Comparison of ENCODE assay signal across 1 cellular context in the genomic region with DNA sequence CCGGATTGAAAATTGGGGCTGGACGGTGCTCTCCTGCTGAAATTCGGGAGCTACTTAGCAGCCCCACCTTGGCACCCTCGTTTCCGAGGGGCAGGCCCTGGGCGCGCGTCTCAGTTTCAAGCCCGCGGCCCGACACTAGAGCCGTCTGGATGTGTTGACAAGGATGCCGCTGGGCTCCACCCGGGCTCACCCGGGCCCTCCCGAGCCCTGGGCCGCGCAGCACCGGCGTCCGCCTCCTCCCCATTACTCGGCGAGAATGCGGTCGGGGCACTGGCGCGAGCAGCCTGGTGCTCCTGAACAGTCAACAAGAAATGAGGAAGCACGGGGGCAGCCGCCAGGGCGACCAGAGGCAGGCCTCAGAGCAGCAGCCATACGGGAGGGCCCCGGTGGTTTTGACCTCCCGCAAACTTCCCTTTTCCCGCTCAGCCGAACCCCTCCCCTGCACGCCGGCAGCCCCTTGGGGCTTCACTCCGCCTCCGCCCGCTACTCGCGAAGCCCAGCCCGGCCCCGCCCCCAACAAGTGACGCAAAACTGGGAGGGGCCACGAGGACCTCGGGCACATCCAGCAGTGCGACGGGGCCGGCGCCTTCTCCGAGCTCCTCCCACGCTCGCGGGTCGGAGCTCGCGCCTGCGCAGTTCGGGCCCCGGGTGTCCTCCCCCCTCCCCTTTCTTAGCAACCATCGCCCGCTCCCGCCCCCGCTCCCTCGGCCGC.
TF ChIP-seq lines count a peak whose summit lies in the region.

No MANE protein-coding gene starts in this region.

TF ChIP-seq in HepG2, 621 proteins besides CTCF, POLR2A, EP300 and RAD21 (continued from another document and continues in another):
- TF ChIP-seq, protein P1, sequence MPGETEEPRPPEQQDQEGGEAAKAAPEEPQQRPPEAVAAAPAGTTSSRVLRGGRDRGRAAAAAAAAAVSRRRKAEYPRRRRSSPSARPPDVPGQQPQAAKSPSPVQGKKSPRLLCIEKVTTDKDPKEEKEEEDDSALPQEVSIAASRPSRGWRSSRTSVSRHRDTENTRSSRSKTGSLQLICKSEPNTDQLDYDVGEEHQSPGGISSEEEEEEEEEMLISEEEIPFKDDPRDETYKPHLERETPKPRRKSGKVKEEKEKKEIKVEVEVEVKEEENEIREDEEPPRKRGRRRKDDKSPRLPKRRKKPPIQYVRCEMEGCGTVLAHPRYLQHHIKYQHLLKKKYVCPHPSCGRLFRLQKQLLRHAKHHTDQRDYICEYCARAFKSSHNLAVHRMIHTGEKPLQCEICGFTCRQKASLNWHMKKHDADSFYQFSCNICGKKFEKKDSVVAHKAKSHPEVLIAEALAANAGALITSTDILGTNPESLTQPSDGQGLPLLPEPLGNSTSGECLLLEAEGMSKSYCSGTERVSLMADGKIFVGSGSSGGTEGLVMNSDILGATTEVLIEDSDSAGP (CRISPR knock-in tag; IDR thresholded peaks at IDR 0.05; ENCODE audit: borderline replicate concordance) = peak; percentile 90; the same call in 1 of the 2 replicates
- TF ChIP-seq ZSCAN22 (CRISPR knock-in tag; IDR thresholded peaks at IDR 0.05) = no peak
- peak; percentile 54; the same call in 1 of the 2 replicates for TF ChIP-seq ZNF776 (CRISPR knock-in tag; IDR thresholded peaks at IDR 0.05)
- TF ChIP-seq, protein P2, sequence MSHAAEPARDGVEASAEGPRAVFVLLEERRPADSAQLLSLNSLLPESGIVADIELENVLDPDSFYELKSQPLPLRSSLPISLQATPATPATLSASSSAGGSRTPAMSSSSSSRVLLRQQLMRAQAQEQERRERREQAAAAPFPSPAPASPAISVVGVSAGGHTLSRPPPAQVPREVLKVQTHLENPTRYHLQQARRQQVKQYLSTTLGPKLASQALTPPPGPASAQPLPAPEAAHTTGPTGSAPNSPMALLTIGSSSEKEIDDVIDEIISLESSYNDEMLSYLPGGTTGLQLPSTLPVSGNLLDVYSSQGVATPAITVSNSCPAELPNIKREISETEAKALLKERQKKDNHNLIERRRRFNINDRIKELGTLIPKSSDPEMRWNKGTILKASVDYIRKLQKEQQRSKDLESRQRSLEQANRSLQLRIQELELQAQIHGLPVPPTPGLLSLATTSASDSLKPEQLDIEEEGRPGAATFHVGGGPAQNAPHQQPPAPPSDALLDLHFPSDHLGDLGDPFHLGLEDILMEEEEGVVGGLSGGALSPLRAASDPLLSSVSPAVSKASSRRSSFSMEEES (CRISPR knock-in tag; IDR thresholded peaks at IDR 0.05) = peak; percentile 70
- TF ChIP-seq, protein P3, sequence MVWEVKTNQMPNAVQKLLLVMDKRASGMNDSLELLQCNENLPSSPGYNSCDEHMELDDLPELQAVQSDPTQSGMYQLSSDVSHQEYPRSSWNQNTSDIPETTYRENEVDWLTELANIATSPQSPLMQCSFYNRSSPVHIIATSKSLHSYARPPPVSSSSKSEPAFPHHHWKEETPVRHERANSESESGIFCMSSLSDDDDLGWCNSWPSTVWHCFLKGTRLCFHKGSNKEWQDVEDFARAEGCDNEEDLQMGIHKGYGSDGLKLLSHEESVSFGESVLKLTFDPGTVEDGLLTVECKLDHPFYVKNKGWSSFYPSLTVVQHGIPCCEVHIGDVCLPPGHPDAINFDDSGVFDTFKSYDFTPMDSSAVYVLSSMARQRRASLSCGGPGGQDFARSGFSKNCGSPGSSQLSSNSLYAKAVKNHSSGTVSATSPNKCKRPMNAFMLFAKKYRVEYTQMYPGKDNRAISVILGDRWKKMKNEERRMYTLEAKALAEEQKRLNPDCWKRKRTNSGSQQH (CRISPR knock-in tag; IDR thresholded peaks at IDR 0.05; ENCODE audit: low read depth) = no peak
- no peak for TF ChIP-seq HDAC6 (IDR thresholded peaks at IDR 0.05; ENCODE audit: low read depth, low read length)
- TF ChIP-seq, protein P4, sequence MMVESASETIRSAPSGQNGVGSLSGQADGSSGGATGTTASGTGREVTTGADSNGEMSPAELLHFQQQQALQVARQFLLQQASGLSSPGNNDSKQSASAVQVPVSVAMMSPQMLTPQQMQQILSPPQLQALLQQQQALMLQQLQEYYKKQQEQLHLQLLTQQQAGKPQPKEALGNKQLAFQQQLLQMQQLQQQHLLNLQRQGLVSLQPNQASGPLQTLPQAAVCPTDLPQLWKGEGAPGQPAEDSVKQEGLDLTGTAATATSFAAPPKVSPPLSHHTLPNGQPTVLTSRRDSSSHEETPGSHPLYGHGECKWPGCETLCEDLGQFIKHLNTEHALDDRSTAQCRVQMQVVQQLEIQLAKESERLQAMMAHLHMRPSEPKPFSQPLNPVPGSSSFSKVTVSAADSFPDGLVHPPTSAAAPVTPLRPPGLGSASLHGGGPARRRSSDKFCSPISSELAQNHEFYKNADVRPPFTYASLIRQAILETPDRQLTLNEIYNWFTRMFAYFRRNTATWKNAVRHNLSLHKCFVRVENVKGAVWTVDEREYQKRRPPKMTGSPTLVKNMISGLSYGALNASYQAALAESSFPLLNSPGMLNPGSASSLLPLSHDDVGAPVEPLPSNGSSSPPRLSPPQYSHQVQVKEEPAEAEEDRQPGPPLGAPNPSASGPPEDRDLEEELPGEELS (CRISPR knock-in tag; IDR thresholded peaks at IDR 0.05) = peak; percentile 61; the same call in 1 of the 2 replicates
- TF ChIP-seq SNRNP70 (IDR thresholded peaks at IDR 0.05; ENCODE audit: low read depth, low read length) = no peak
- TF ChIP-seq MED8 (CRISPR knock-in tag; IDR thresholded peaks at IDR 0.05; ENCODE audit: insufficient replicate concordance) = peak; percentile 35
- TF ChIP-seq ZNF775 (CRISPR knock-in tag; IDR thresholded peaks at IDR 0.05; ENCODE audit: borderline replicate concordance) = no peak
- TF ChIP-seq, protein P5, sequence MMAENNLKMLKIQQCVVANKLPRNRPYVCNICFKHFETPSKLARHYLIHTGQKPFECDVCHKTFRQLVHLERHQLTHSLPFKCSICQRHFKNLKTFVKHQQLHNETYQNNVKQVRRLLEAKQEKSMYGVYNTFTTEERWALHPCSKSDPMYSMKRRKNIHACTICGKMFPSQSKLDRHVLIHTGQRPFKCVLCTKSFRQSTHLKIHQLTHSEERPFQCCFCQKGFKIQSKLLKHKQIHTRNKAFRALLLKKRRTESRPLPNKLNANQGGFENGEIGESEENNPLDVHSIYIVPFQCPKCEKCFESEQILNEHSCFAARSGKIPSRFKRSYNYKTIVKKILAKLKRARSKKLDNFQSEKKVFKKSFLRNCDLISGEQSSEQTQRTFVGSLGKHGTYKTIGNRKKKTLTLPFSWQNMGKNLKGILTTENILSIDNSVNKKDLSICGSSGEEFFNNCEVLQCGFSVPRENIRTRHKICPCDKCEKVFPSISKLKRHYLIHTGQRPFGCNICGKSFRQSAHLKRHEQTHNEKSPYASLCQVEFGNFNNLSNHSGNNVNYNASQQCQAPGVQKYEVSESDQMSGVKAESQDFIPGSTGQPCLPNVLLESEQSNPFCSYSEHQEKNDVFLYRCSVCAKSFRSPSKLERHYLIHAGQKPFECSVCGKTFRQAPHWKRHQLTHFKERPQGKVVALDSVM (CRISPR knock-in tag; IDR thresholded peaks at IDR 0.05) = peak; percentile 58
- TF ChIP-seq ZNF136 (CRISPR knock-in tag; IDR thresholded peaks at IDR 0.05; ENCODE audit: low read depth) = no peak; the same call in 1 of the 2 replicates
- TF ChIP-seq, protein P6, sequence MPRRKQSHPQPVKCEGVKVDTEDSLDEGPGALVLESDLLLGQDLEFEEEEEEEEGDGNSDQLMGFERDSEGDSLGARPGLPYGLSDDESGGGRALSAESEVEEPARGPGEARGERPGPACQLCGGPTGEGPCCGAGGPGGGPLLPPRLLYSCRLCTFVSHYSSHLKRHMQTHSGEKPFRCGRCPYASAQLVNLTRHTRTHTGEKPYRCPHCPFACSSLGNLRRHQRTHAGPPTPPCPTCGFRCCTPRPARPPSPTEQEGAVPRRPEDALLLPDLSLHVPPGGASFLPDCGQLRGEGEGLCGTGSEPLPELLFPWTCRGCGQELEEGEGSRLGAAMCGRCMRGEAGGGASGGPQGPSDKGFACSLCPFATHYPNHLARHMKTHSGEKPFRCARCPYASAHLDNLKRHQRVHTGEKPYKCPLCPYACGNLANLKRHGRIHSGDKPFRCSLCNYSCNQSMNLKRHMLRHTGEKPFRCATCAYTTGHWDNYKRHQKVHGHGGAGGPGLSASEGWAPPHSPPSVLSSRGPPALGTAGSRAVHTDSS (CRISPR knock-in tag; conservative IDR thresholded peaks at IDR 0.05) = no peak
- no peak for TF ChIP-seq ATF7 (IDR thresholded peaks at IDR 0.05)
- no peak for TF ChIP-seq ATF7 (CRISPR knock-in tag; IDR thresholded peaks at IDR 0.05)
- TF ChIP-seq MZF1 (CRISPR knock-in tag; IDR thresholded peaks at IDR 0.05; ENCODE audit: borderline replicate concordance) = no peak
- peak; percentile 65; the same call in 1 of the 2 replicates for TF ChIP-seq ZNF350 (CRISPR knock-in tag; IDR thresholded peaks at IDR 0.05; ENCODE audit: borderline replicate concordance, low read depth)
- TF ChIP-seq CENPT (CRISPR knock-in tag; IDR thresholded peaks at IDR 0.05; ENCODE audit: low read depth) = 0 out of 2 replicates have a peak, but pooled peaks have one; percentile 58
- TF ChIP-seq ZNF451 (CRISPR knock-in tag; IDR thresholded peaks at IDR 0.05) = peak; percentile 73; the same call in 1 of the 2 replicates
- 0 out of 2 replicates have a peak, but pooled peaks have one; percentile 40 for TF ChIP-seq ZNF652 (CRISPR knock-in tag; IDR thresholded peaks at IDR 0.05; ENCODE audit: borderline replicate concordance, low read depth)
- TF ChIP-seq ZNF282 (IDR thresholded peaks at IDR 0.05; ENCODE audit: partially characterized antibody) = no peak
- 0 out of 2 replicates have a peak, but pooled peaks have one; percentile 38 for TF ChIP-seq RELA (CRISPR knock-in tag; IDR thresholded peaks at IDR 0.05)
- TF ChIP-seq REPIN1 (CRISPR knock-in tag; IDR thresholded peaks at IDR 0.05; ENCODE audit: borderline replicate concordance, low read depth) = peak; percentile 55; the same call in 1 of the 2 replicates
- TF ChIP-seq, protein P7, sequence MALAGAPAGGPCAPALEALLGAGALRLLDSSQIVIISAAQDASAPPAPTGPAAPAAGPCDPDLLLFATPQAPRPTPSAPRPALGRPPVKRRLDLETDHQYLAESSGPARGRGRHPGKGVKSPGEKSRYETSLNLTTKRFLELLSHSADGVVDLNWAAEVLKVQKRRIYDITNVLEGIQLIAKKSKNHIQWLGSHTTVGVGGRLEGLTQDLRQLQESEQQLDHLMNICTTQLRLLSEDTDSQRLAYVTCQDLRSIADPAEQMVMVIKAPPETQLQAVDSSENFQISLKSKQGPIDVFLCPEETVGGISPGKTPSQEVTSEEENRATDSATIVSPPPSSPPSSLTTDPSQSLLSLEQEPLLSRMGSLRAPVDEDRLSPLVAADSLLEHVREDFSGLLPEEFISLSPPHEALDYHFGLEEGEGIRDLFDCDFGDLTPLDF (CRISPR knock-in tag; IDR thresholded peaks at IDR 0.05) = peak; percentile 95
- TF ChIP-seq AGO1 (IDR thresholded peaks at IDR 0.05; ENCODE audit: low read depth, low read length, poor library complexity, severe bottlenecking) = peak; percentile 72
- TF ChIP-seq, protein P8, sequence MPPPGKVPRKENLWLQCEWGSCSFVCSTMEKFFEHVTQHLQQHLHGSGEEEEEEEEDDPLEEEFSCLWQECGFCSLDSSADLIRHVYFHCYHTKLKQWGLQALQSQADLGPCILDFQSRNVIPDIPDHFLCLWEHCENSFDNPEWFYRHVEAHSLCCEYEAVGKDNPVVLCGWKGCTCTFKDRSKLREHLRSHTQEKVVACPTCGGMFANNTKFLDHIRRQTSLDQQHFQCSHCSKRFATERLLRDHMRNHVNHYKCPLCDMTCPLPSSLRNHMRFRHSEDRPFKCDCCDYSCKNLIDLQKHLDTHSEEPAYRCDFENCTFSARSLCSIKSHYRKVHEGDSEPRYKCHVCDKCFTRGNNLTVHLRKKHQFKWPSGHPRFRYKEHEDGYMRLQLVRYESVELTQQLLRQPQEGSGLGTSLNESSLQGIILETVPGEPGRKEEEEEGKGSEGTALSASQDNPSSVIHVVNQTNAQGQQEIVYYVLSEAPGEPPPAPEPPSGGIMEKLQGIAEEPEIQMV (CRISPR knock-in tag; IDR thresholded peaks at IDR 0.05; ENCODE audit: low read depth) = peak; percentile 71
- TF ChIP-seq, protein P9, sequence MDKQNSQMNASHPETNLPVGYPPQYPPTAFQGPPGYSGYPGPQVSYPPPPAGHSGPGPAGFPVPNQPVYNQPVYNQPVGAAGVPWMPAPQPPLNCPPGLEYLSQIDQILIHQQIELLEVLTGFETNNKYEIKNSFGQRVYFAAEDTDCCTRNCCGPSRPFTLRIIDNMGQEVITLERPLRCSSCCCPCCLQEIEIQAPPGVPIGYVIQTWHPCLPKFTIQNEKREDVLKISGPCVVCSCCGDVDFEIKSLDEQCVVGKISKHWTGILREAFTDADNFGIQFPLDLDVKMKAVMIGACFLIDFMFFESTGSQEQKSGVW (CRISPR knock-in tag; IDR thresholded peaks at IDR 0.05; ENCODE audit: borderline replicate concordance) = no peak
- TF ChIP-seq GFI1 (CRISPR knock-in tag; IDR thresholded peaks at IDR 0.05; ENCODE audit: borderline replicate concordance) = peak; percentile 53; the same call in 1 of the 2 replicates
- 0 out of 2 replicates have a peak, but pooled peaks have one; percentile 70 for TF ChIP-seq MAF1 (CRISPR knock-in tag; IDR thresholded peaks at IDR 0.05; ENCODE audit: borderline replicate concordance)
- TF ChIP-seq, protein P10, sequence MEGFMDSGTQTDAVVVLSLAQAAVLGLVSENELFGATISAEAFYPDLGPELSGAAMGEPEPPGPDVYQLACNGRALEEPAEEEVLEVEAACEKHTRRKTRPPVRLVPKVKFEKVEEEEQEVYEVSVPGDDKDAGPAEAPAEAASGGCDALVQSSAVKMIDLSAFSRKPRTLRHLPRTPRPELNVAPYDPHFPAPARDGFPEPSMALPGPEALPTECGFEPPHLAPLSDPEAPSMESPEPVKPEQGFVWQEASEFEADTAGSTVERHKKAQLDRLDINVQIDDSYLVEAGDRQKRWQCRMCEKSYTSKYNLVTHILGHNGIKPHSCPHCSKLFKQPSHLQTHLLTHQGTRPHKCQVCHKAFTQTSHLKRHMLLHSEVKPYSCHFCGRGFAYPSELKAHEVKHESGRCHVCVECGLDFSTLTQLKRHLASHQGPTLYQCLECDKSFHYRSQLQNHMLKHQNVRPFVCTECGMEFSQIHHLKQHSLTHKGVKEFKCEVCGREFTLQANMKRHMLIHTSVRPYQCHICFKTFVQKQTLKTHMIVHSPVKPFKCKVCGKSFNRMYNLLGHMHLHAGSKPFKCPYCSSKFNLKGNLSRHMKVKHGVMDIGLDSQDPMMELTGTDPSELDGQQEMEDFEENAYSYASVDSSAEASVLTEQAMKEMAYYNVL (CRISPR knock-in tag; IDR thresholded peaks at IDR 0.05; ENCODE audit: borderline replicate concordance) = peak; percentile 68
- TF ChIP-seq RBM22 (optimal IDR thresholded peaks at IDR 0.05; ENCODE audit: low read length) = peak; percentile 60
- 0 out of 2 replicates have a peak, but pooled peaks have one; percentile 44 for TF ChIP-seq ZSCAN29 (CRISPR knock-in tag; conservative IDR thresholded peaks at IDR 0.05)
- no peak for TF ChIP-seq ZNF251 (CRISPR knock-in tag; IDR thresholded peaks at IDR 0.05)
- peak; percentile 68; the same call in 1 of the 2 replicates for TF ChIP-seq PITX1 (CRISPR knock-in tag; IDR thresholded peaks at IDR 0.05)
- no peak; the same call in 1 of the 2 replicates for TF ChIP-seq PAX8 (CRISPR knock-in tag; IDR thresholded peaks at IDR 0.05; ENCODE audit: borderline replicate concordance)
- peak; percentile 89; the same call in 1 of the 2 replicates for TF ChIP-seq RNF2 (conservative IDR thresholded peaks at IDR 0.05; ENCODE audit: low read depth)
- TF ChIP-seq MEF2D (CRISPR knock-in tag; IDR thresholded peaks at IDR 0.05) = peak; percentile 81
- peak; percentile 94 for TF ChIP-seq ZNF205 (CRISPR knock-in tag; IDR thresholded peaks at IDR 0.05)
